In the genomic region with DNA sequence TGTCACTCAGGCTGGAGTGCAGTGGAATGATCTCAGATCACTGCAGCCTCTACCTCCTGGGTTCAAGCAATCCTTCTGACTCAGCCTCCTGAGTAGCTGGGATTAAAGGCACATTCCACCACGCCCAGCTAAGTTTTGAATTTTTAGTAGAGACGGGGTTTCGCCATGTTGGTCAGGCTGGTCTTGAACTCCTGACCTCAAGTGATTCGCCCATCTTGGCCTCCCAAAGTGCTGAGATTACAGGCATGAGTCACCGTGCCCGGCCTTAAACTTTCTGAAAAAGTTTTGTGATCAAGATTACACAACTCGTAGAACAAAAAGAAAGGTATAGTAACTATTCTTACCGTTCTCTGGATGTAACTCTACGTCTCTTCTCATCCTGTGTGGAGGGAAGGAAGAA, we compare ENCODE assay signal across 17 cellular contexts. TPM values are rescaled to one million over a fixed set of nuclear protein-coding genes. Genes with fewer than 3 reads are reported as not detected.
DNase-seq lines count a peak whose midpoint lies in the region; ATAC-seq and TF ChIP-seq lines count a peak whose summit lies in the region.
"Had no signal": no experiment of that assay in that cellular context is flagged by ENCODE, and none has a peak within 500 bp of the region (broad histone marks: within the 10 kb centered on the region; RNA-seq: fewer than 3 reads in every experiment).

No MANE protein-coding gene starts in this region.

- CTCF ChIA-PET in GM10248 (lab: Yijun Ruan, JAX), result interaction anchor here (0.6 kb wide), 1 partner anchor 12 kb away, joined by 3 read pairs; no protein-coding TSS in a partner anchor

- peaks cover 64% of the 10 kb centered on the region for H3K36me3 ChIP-seq in CD4-positive, CD25-positive, alpha-beta regulatory T cell (ENCODE audit: control insufficient read depth, insufficient read depth, low read length)
- peaks cover 0 to 99% (median 22%) of the 10 kb centered on the region in 3 donors for H3K36me3 ChIP-seq in esophagus squamous epithelium

- no peak for ATAC-seq in CD4-positive, CD25-positive, alpha-beta regulatory T cell (ENCODE audit: low read depth in 2 of 2)
- no peak for ATAC-seq in activated T-helper 17 cell treated with anti-CD3 and anti-CD28 coated beads, Interleukin-2, amount 50 U/mL, for 72 hours (replicated peaks)
- ATAC-seq: GM12878; lower lobe of right lung; natural killer cell treated with Interleukin-12 subunit alpha and Interleukin-12 subunit beta and Interleukin-15 and Interleukin-18, amount 100 ng/mL, for 72 hours had no signal

- no peak overlapping the region for H3K4me3 Mint-ChIP-seq in CD4-positive, CD25-positive, alpha-beta regulatory T cell
- H3K4me3 Mint-ChIP-seq in activated T-helper 17 cell treated with anti-CD3 and anti-CD28 coated beads, Interleukin-2, amount 50 U/mL, for 72 hours, result no peak overlapping the region
- H3K4me3 Mint-ChIP-seq: natural killer cell treated with Interleukin-12 subunit alpha and Interleukin-12 subunit beta and Interleukin-15 and Interleukin-18, amount 100 ng/mL, for 72 hours had no signal

- no peak overlapping the region for H3K4me3 ChIP-seq in CD4-positive, CD25-positive, alpha-beta regulatory T cell (ENCODE audit: low read depth, low read length)
- H3K4me3 ChIP-seq in fibroblast of mammary gland (ENCODE audit: control insufficient read depth, low read depth, low read length), result no peak overlapping the region
- no peak overlapping the region for H3K4me3 ChIP-seq in esophagus squamous epithelium
- H3K4me3 ChIP-seq: BLaER1 treated with 17β-estradiol and CSF1 and Interleukin-3, amounts not matched to agents 10 nM and 100 nM; esophagus muscularis mucosa; GM12878; lower lobe of right lung; tibial artery had no signal

- no peak for DNase-seq in CD4-positive, CD25-positive, alpha-beta regulatory T cell
- DNase-seq in HK-2 (ENCODE audit: unreplicated experiment), result peak; percentile 24
- DNase-seq in fibroblast of mammary gland (ENCODE audit: low read depth), result peak; percentile 49
- DNase-seq in putamen (ENCODE audit: low spot score), result no peak
- no peak for DNase-seq in DMS53 (lab: John Stamatoyannopoulos, UW)
- DNase-seq in esophagus squamous epithelium (lab: John Stamatoyannopoulos, UW), result no peak
- no peak for DNase-seq in GM10248 (ENCODE audit: extremely low spot score)
- DNase-seq: lower lobe of right lung; NCI-H1048; NK-92 treated with Interleukin-12 subunit alpha and Interleukin-12 subunit beta, amount 100 ng/mL, for 24 hours; stimulated activated CD4-positive, alpha-beta T cell treated with anti-CD3 and anti-CD28 coated beads, Interleukin-2, amount 100 ng/mL, for 24 hours; tibial artery had no signal

- H3K27ac Mint-ChIP-seq in CD4-positive, CD25-positive, alpha-beta regulatory T cell, result peak overlapping the region; percentile 31 to 93 (median 54)
- peak overlapping the region; percentile 16 for H3K27ac Mint-ChIP-seq in activated T-helper 17 cell treated with anti-CD3 and anti-CD28 coated beads, Interleukin-2, amount 50 U/mL, for 72 hours

- H3K4me1 ChIP-seq in CD4-positive, CD25-positive, alpha-beta regulatory T cell (ENCODE audit: control insufficient read depth, insufficient read depth, low read length, poor library complexity, severe bottlenecking), result no peaks in the 10 kb centered on the region
- H3K4me1 ChIP-seq in esophagus squamous epithelium, result no peaks in the 10 kb centered on the region
- H3K4me1 ChIP-seq: esophagus muscularis mucosa, lower lobe of right lung, tibial artery had no signal

- H3K9me3 Mint-ChIP-seq in CD4-positive, CD25-positive, alpha-beta regulatory T cell, result peaks cover 0 to 1% (median 0%) of the 10 kb centered on the region in 7 donors
- no peaks in the 10 kb centered on the region for H3K9me3 Mint-ChIP-seq in activated T-helper 17 cell treated with anti-CD3 and anti-CD28 coated beads, Interleukin-2, amount 50 U/mL, for 72 hours
- H3K9me3 Mint-ChIP-seq: natural killer cell treated with Interleukin-12 subunit alpha and Interleukin-12 subunit beta and Interleukin-15 and Interleukin-18, amount 100 ng/mL, for 72 hours had no signal

- H3K4me1 Mint-ChIP-seq in CD4-positive, CD25-positive, alpha-beta regulatory T cell, result peaks cover 2 to 9% (median 5%) of the 10 kb centered on the region in 4 donors
- H3K4me1 Mint-ChIP-seq in activated T-helper 17 cell treated with anti-CD3 and anti-CD28 coated beads, Interleukin-2, amount 50 U/mL, for 72 hours, result no peaks in the 10 kb centered on the region

- no peak overlapping the region for H3K27ac ChIP-seq in CD4-positive, CD25-positive, alpha-beta regulatory T cell (ENCODE audit: insufficient read depth, low read length, poor library complexity, severe bottlenecking)
- no peak overlapping the region for H3K27ac ChIP-seq in esophagus squamous epithelium
- H3K27ac ChIP-seq: esophagus muscularis mucosa, lower lobe of right lung, tibial artery had no signal

- no peaks in the 10 kb centered on the region for H3K27me3 ChIP-seq in CD4-positive, CD25-positive, alpha-beta regulatory T cell (ENCODE audit: control insufficient read depth, insufficient read depth, low read length)
- H3K27me3 ChIP-seq in esophagus squamous epithelium, result no peaks in the 10 kb centered on the region
- H3K27me3 ChIP-seq: BLaER1 treated with 17β-estradiol and CSF1 and Interleukin-3, amounts not matched to agents 10 nM and 100 nM; esophagus muscularis mucosa; tibial artery had no signal

- TF ChIP-seq POLR2A in esophagus squamous epithelium (IDR thresholded peaks at IDR 0.05), result no peak

- TF ChIP-seq CTCF in fibroblast of mammary gland (conservative IDR thresholded peaks at IDR 0.05; ENCODE audit: control insufficient read depth, insufficient read depth, low read depth, low read length) (no peak), esophagus squamous epithelium (IDR thresholded peaks at IDR 0.05) (no peak), GM10248 (IDR thresholded peaks at IDR 0.05; ENCODE audit: control extremely low read depth, extremely low read depth, low read depth, missing control alignments) (no peak)

- 46 to 54% methylated on average over 8 to 9 of the region's 9 CpGs for WGBS in esophagus squamous epithelium, 2 donors

- intact Hi-C loops in esophagus squamous epithelium (cut with DNase I), result no loop called here

- H3K9me3 ChIP-seq in CD4-positive, CD25-positive, alpha-beta regulatory T cell (ENCODE audit: control insufficient read depth in 2 of 2, low read length in 2 of 2), result no peaks in the 10 kb centered on the region
- H3K9me3 ChIP-seq in esophagus squamous epithelium, result no peaks in the 10 kb centered on the region
- H3K9me3 ChIP-seq: BLaER1 treated with 17β-estradiol and CSF1 and Interleukin-3, amounts not matched to agents 10 nM and 100 nM; esophagus muscularis mucosa; lower lobe of right lung; tibial artery had no signal

- H3K27me3 Mint-ChIP-seq in CD4-positive, CD25-positive, alpha-beta regulatory T cell, result no peaks in the 10 kb centered on the region
- H3K27me3 Mint-ChIP-seq in activated T-helper 17 cell treated with anti-CD3 and anti-CD28 coated beads, Interleukin-2, amount 50 U/mL, for 72 hours, result no peaks in the 10 kb centered on the region
- H3K27me3 Mint-ChIP-seq: natural killer cell treated with Interleukin-12 subunit alpha and Interleukin-12 subunit beta and Interleukin-15 and Interleukin-18, amount 100 ng/mL, for 72 hours had no signal

- H3K36me3 Mint-ChIP-seq in CD4-positive, CD25-positive, alpha-beta regulatory T cell, result peaks cover 38% of the 10 kb centered on the region
- peaks cover 98% of the 10 kb centered on the region for H3K36me3 Mint-ChIP-seq in activated T-helper 17 cell treated with anti-CD3 and anti-CD28 coated beads, Interleukin-2, amount 50 U/mL, for 72 hours (ENCODE audit: low read depth)

- POLR2A ChIA-PET in GM10248 (lab: Yijun Ruan, JAX), result no interaction called here

RNA-seq across cellular contexts. Expression of gene DNMT1, which starts 21.2 kb away (rescaled TPM):
- total RNA-seq in CD4-positive, CD25-positive, alpha-beta regulatory T cell, result 259 TPM
- polyA plus RNA-seq in CD4-positive, CD25-positive, alpha-beta regulatory T cell, result 100 to 1,000 TPM in 1 of 4 donors, 10 to 100 TPM in 3; 78.8 to 103 (median 97.6) TPM
- total RNA-seq in activated T-helper 17 cell treated with anti-CD3 and anti-CD28 coated beads, Interleukin-2, amount 50 U/mL, for 72 hours, result 100 to 1,000 TPM; 300 to 434 TPM
- total RNA-seq in esophagus squamous epithelium, result 10 to 100 TPM; 29.5 to 80.6 (median 48.4) TPM

RNA-seq across cellular contexts. Expression of gene EIF3G, which starts 53.8 kb away (rescaled TPM):
- total RNA-seq in CD4-positive, CD25-positive, alpha-beta regulatory T cell, result 328 TPM
- polyA plus RNA-seq in CD4-positive, CD25-positive, alpha-beta regulatory T cell, result 100 to 1,000 TPM; 243 to 257 (median 253) TPM
- 100 to 1,000 TPM; 174 to 235 TPM for total RNA-seq in activated T-helper 17 cell treated with anti-CD3 and anti-CD28 coated beads, Interleukin-2, amount 50 U/mL, for 72 hours
- 100 to 1,000 TPM; 146 to 253 (median 183) TPM for total RNA-seq in esophagus squamous epithelium

RNA-seq across cellular contexts. Expression of gene S1PR2, which starts 57.6 kb away (rescaled TPM):
- total RNA-seq in CD4-positive, CD25-positive, alpha-beta regulatory T cell, result 20.9 TPM
- 1 to 10 TPM; 2.9 to 3.8 (median 3.2) TPM for polyA plus RNA-seq in CD4-positive, CD25-positive, alpha-beta regulatory T cell
- total RNA-seq in activated T-helper 17 cell treated with anti-CD3 and anti-CD28 coated beads, Interleukin-2, amount 50 U/mL, for 72 hours, result 10 to 100 TPM in 1 of 2 donors, 1 to 10 TPM in 1; 7.9 to 17.1 TPM
- 1 to 10 TPM; 1.6 to 6.1 (median 3.3) TPM for total RNA-seq in esophagus squamous epithelium

Comparison
In these comparisons a context has a peak if more than half of its experiments do, and no peak if none do; other contexts are left out.
1. DNase-seq: peak in HK-2 (single experiment) and fibroblast of mammary gland (single experiment); none in CD4-positive, CD25-positive, alpha-beta regulatory T cell (0 of 3), putamen (single experiment), DMS53 (single experiment), esophagus squamous epithelium (single experiment) and GM10248 (single experiment).